8 cellular contexts compared by ENCODE assay signal in the genomic region with DNA sequence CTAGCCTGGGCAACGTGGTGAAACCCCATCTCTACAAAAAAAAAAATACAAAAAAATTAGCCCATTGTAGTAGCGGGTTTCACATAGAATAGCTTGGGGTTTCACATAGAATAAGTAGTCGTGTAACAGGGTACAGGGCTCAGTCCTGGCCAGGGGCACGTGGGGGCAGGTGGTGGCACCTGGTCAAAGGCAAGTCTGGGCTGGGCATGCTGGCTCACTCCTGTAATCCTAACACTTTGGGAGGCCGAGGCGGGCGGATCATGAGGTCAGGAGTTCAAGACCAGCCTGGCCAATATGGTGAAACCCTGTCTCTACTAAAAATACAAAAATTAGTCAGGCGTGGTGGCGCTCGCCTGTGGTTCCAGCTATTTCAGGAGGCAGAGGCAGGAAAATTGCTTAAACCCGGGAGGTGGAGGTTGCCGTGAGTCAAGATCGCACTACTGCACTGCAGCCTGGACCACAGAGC. TPM values are rescaled to one million over a fixed set of nuclear protein-coding genes. Genes with fewer than 3 reads are reported as not detected.
DNase-seq lines count a peak whose midpoint lies in the region; ATAC-seq, FAIRE-seq and TF ChIP-seq lines count a peak whose summit lies in the region.
"Not testable (repeated sequence)": the region's sequence is repeated elsewhere in the genome, so short reads cannot be mapped to it uniquely, and the experiment has no call there.

No MANE protein-coding gene starts in this region.

- not testable (repeated sequence) for H3K9me3 Mint-ChIP-seq in activated T-helper 1 cell treated with anti-CD3 and anti-CD28 coated beads, Interleukin-12 subunit alpha, Interleukin-12 subunit beta, Interleukin-2, Interleukin-4 antibody, amounts not matched to agents 30 ng/mL and 10 ng/mL and 1 ng/mL, durations not matched to agents 14 hours and 24 hours and 36 hours; effector memory CD8-positive, alpha-beta T cell

- DNase-seq in activated T-helper 1 cell treated with anti-CD3 and anti-CD28 coated beads, Interleukin-12 subunit alpha, Interleukin-12 subunit beta, Interleukin-2, Interleukin-4 antibody, amounts not matched to agents 30 ng/mL and 10 ng/mL and 1 ng/mL, durations not matched to agents 14 hours and 24 hours and 36 hours (ENCODE audit: low spot score); effector memory CD8-positive, alpha-beta T cell: not testable (repeated sequence)
- DNase-seq in pancreas (peak in 3 of 6 donors; percentile 39 to 64 (median 55)), transverse colon (peak; percentile 31)

- H3K4me3 ChIP-seq in GM08714 (ENCODE audit: low read length) (peak overlapping the region; percentile 32; the same call in 1 of the 2 replicates), OCI-LY3 (ENCODE audit: low read length) (peak overlapping the region; percentile 96), pancreas (peak overlapping the region in 3 of 4 donors; percentile 94 to 100 (median 95)), transverse colon (peak overlapping the region in 3 of 4 donors; percentile 90 to 93 (median 92))

- peak overlapping the region; percentile 85 for H3K27ac Mint-ChIP-seq in activated T-helper 1 cell treated with anti-CD3 and anti-CD28 coated beads, Interleukin-12 subunit alpha, Interleukin-12 subunit beta, Interleukin-2, Interleukin-4 antibody, amounts not matched to agents 30 ng/mL and 10 ng/mL and 1 ng/mL, durations not matched to agents 14 hours and 24 hours and 36 hours
- peak overlapping the region; percentile 91 to 93 for H3K27ac Mint-ChIP-seq in effector memory CD8-positive, alpha-beta T cell

- peak overlapping the region; percentile 83 for H2AFZ ChIP-seq in OCI-LY3 (ENCODE audit: low read depth, low read length)

- H3K4me1 Mint-ChIP-seq in activated T-helper 1 cell treated with anti-CD3 and anti-CD28 coated beads, Interleukin-12 subunit alpha, Interleukin-12 subunit beta, Interleukin-2, Interleukin-4 antibody, amounts not matched to agents 30 ng/mL and 10 ng/mL and 1 ng/mL, durations not matched to agents 14 hours and 24 hours and 36 hours (ENCODE audit: low read depth), result peaks cover 41% of the 10 kb centered on the region
- peaks cover 32 to 39% of the 10 kb centered on the region in 2 donors for H3K4me1 Mint-ChIP-seq in effector memory CD8-positive, alpha-beta T cell (ENCODE audit: low read depth in 2 of 2)

- not testable (repeated sequence) for H3K27me3 ChIP-seq in OCI-LY3 (ENCODE audit: low read depth, low read length); layer of hippocampus (ENCODE audit: control insufficient read depth, insufficient read depth, low read length); pancreas; transverse colon

- peak; percentile 23 for ATAC-seq in HG02870 (IDR thresholded peaks at IDR 0.05; ENCODE audit: unreplicated experiment)
- not testable (repeated sequence) for ATAC-seq in effector memory CD8-positive, alpha-beta T cell (replicated peaks); pancreas

- H3K27ac ChIP-seq in OCI-LY3 (ENCODE audit: low read length), result peak overlapping the region; percentile 34; the same call in 1 of the 2 replicates
- H3K27ac ChIP-seq in layer of hippocampus (ENCODE audit: low read depth, low read length), result peak overlapping the region; percentile 100
- H3K27ac ChIP-seq in pancreas, result peak overlapping the region; percentile 91 to 98 (median 97)
- H3K27ac ChIP-seq in transverse colon, result peak overlapping the region; percentile 96 to 98 (median 97)

- H3K27me3 Mint-ChIP-seq in activated T-helper 1 cell treated with anti-CD3 and anti-CD28 coated beads, Interleukin-12 subunit alpha, Interleukin-12 subunit beta, Interleukin-2, Interleukin-4 antibody, amounts not matched to agents 30 ng/mL and 10 ng/mL and 1 ng/mL, durations not matched to agents 14 hours and 24 hours and 36 hours (ENCODE audit: insufficient read depth); effector memory CD8-positive, alpha-beta T cell: not testable (repeated sequence)

- H3K9me3 ChIP-seq in OCI-LY3 (ENCODE audit: insufficient read depth, low read length); pancreas; transverse colon: not testable (repeated sequence)

- H3K4me3 Mint-ChIP-seq in activated T-helper 1 cell treated with anti-CD3 and anti-CD28 coated beads, Interleukin-12 subunit alpha, Interleukin-12 subunit beta, Interleukin-2, Interleukin-4 antibody, amounts not matched to agents 30 ng/mL and 10 ng/mL and 1 ng/mL, durations not matched to agents 14 hours and 24 hours and 36 hours, result peak overlapping the region; percentile 97
- peak overlapping the region; percentile 90 to 92 for H3K4me3 Mint-ChIP-seq in effector memory CD8-positive, alpha-beta T cell

- in situ Hi-C loops in transverse colon (cut with MboI; ENCODE audit: low pct_ligation_motif_present in 1 of 4, low pct_unique_long_range_greater_than_20kb in 1 of 4, low sequenced_read_pairs in 3 of 4), result not testable (repeated sequence)

- peaks cover 25% of the 10 kb centered on the region for H3K79me2 ChIP-seq in OCI-LY3 (ENCODE audit: low read length)

- peaks cover 23% of the 10 kb centered on the region for H4K20me1 ChIP-seq in OCI-LY3 (ENCODE audit: insufficient read depth, low read length)

- 64 to 72% methylated on average over 13 of the region's 13 CpGs for WGBS in pancreas, 2 donors
- 66% methylated on average over 13 of the region's 13 CpGs; no CpG with 5 or more reads in 1 of the 2 donors for WGBS in transverse colon (ENCODE audit: low coverage in 1 of 2), 2 donors

- not testable (repeated sequence) for H3K36me3 ChIP-seq in OCI-LY3 (replicated peaks; ENCODE audit: low read depth, low read length); pancreas; transverse colon

- not testable (repeated sequence) for TF ChIP-seq POLR2A in transverse colon (IDR thresholded peaks at IDR 0.05)

- peak overlapping the region; percentile 65 for H3K9ac ChIP-seq in OCI-LY3 (ENCODE audit: low read length)

- TF ChIP-seq EP300 in transverse colon (IDR thresholded peaks at IDR 0.05; ENCODE audit: low read depth), result not testable (repeated sequence)

- not testable (repeated sequence) for FAIRE-seq in pancreas (lab: Jason Lieb, UNC)

- peak overlapping the region; percentile 77 for H3K4me2 ChIP-seq in OCI-LY3 (ENCODE audit: low read length)

- H3K36me3 Mint-ChIP-seq in activated T-helper 1 cell treated with anti-CD3 and anti-CD28 coated beads, Interleukin-12 subunit alpha, Interleukin-12 subunit beta, Interleukin-2, Interleukin-4 antibody, amounts not matched to agents 30 ng/mL and 10 ng/mL and 1 ng/mL, durations not matched to agents 14 hours and 24 hours and 36 hours (ENCODE audit: low read depth), result not testable (repeated sequence)
- H3K36me3 Mint-ChIP-seq in effector memory CD8-positive, alpha-beta T cell (ENCODE audit: insufficient read depth), result peaks cover 14% of the 10 kb centered on the region

- H3K4me1 ChIP-seq in OCI-LY3 (ENCODE audit: low read length) (peaks cover 13% of the 10 kb centered on the region), pancreas (peaks cover 3 to 28% (median 11%) of the 10 kb centered on the region in 3 donors), transverse colon (peaks cover 12 to 45% (median 24%) of the 10 kb centered on the region in 4 donors)

- intact Hi-C loops in activated T-helper 1 cell treated with anti-CD3 and anti-CD28 coated beads, Interleukin-12 subunit alpha, Interleukin-12 subunit beta, Interleukin-2, Interleukin-4 antibody, amounts not matched to agents 30 ng/mL and 10 ng/mL and 1 ng/mL, durations not matched to agents 14 hours and 24 hours and 36 hours (cut with micrococcal nuclease), result loop anchor here (1.0 to 5.0 kb wide), 6 partner anchors 37 to 532 kb away; partner anchors contain the start of genes SLC29A3 and VSIR
- intact Hi-C loops in pancreas (cut with DNase I); transverse colon (cut with DNase I; ENCODE audit: low total_unique reads): not testable (repeated sequence)

- TF ChIP-seq CTCF in OCI-LY3 (IDR thresholded peaks at IDR 0.05; ENCODE audit: low read depth, low read length); pancreas (IDR thresholded peaks at IDR 0.05); transverse colon (IDR thresholded peaks at IDR 0.05): not testable (repeated sequence)

RNA-seq across cellular contexts. Expression of gene PSAP, which starts 0.6 kb away (rescaled TPM):
- 117 and 122 TPM in 2 replicates for total RNA-seq in activated T-helper 1 cell treated with anti-CD3 and anti-CD28 coated beads, Interleukin-12 subunit alpha, Interleukin-12 subunit beta, Interleukin-2, Interleukin-4 antibody, amounts not matched to agents 30 ng/mL and 10 ng/mL and 1 ng/mL, durations not matched to agents 14 hours and 24 hours and 36 hours
- total RNA-seq in pancreas, result 100 to 1,000 TPM; 301 to 781 (median 358) TPM
- polyA plus RNA-seq in pancreas, result 100 to 1,000 TPM; 225 to 473 TPM
- 100 to 1,000 TPM; 383 to 667 (median 478) TPM for total RNA-seq in transverse colon

Comparison
In these comparisons a context has a peak if more than half of its experiments do, and no peak if none do; other contexts are left out.
1. H3K4me3 ChIP-seq: peak in every context shown above with its lines; median percentile 96 in OCI-LY3; 95 in pancreas; 92 in transverse colon; 32 in GM08714.
2. H3K27ac ChIP-seq: peak in every context shown above with its lines; median percentile 100 in layer of hippocampus; 97 in pancreas; 97 in transverse colon; 34 in OCI-LY3.